Comparison of ENCODE assay signal across 12 cellular contexts in the genomic region with DNA sequence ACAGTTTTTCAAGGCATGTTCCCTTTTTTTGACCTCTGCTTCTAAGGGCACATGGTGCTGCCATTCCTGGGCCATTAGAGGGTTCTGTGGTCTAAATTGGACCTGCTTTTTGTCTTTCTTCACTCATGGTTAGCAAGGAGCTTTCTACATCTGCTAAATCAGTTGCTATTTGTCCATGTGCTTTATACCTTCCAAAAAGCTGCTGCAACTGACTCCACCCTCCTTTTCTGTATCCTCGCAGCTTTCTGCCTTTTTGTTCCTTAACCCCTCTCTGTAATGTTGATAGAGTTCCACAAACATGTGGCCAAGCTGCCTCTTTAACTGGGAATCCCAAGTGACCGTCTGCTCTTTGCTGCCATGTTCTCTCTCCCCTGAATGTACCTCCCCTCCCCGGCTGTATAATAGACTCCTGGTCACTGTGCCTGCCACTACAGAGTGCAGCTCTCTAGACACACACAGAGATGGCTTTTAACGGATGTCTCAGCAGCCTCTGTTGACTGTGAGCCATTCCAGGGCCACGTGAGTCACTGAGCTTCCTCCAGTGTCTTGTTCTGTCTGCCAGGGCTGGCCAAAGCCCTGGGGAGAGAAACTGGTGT. TPM values are rescaled to one million over a fixed set of nuclear protein-coding genes. Genes with fewer than 3 reads are reported as not detected.
A peak's percentile ranks its signal among the peaks of the same experiment; 100 is the strongest.
DNase-seq lines count a peak whose midpoint lies in the region; ATAC-seq and TF ChIP-seq lines count a peak whose summit lies in the region.
"Had no signal": no experiment of that assay in that cellular context is flagged by ENCODE, and none has a peak within 500 bp of the region (broad histone marks: within the 10 kb centered on the region; RNA-seq: fewer than 3 reads in every experiment).

No MANE protein-coding gene starts in this region.

- no peak overlapping the region for H3K4me3 Mint-ChIP-seq in activated CD4-positive, alpha-beta T cell treated with anti-CD3 and anti-CD28 coated beads, Interleukin-2, amount 10 ng/mL, durations not matched to agents 7 days and 5 days

- DNase-seq in GM03348 (ENCODE audit: low spot score) (peak; percentile 53), SW480 (ENCODE audit: low spot score) (peak; percentile 40), glomerular visceral epithelial cell (ENCODE audit: extremely low spot score) (peak; percentile 48), pons (ENCODE audit: low spot score) (peak; percentile 72), GM13977 (ENCODE audit: low spot score) (no peak), DMS 273 treated with DMSO at 0.1 percent for 48 hours (lab: John Stamatoyannopoulos, UW) (no peak)
- no peak for DNase-seq in activated CD4-positive, alpha-beta T cell treated with anti-CD3 and anti-CD28 coated beads, Interleukin-2, amount 10 ng/mL, durations not matched to agents 7 days and 5 days
- DNase-seq: cortex of kidney; kidney; NCI-H1105; stimulated activated CD4-positive, alpha-beta T cell treated with anti-CD3 and anti-CD28 coated beads, Interleukin-12 subunit alpha, Interleukin-12 subunit beta, amount 100 ng/mL, for 4 hours had no signal

- H3K4me1 Mint-ChIP-seq in activated CD4-positive, alpha-beta T cell treated with anti-CD3 and anti-CD28 coated beads, Interleukin-2, amount 10 ng/mL, durations not matched to agents 7 days and 5 days = no peaks in the 10 kb centered on the region

- H3K27ac Mint-ChIP-seq in activated CD4-positive, alpha-beta T cell treated with anti-CD3 and anti-CD28 coated beads, Interleukin-2, amount 10 ng/mL, durations not matched to agents 7 days and 5 days = no peak overlapping the region

- CTCF ChIA-PET in activated CD4-positive, alpha-beta T cell treated with anti-CD3 and anti-CD28 coated beads, Interleukin-2, amount 10 ng/mL, durations not matched to agents 7 days and 5 days (lab: Charles Lee) = no interaction called here

- POLR2A ChIA-PET in activated CD4-positive, alpha-beta T cell treated with anti-CD3 and anti-CD28 coated beads, Interleukin-2, amount 10 ng/mL, durations not matched to agents 7 days and 5 days (lab: Charles Lee) = no interaction called here

- no peaks in the 10 kb centered on the region for H3K36me3 Mint-ChIP-seq in activated CD4-positive, alpha-beta T cell treated with anti-CD3 and anti-CD28 coated beads, Interleukin-2, amount 10 ng/mL, durations not matched to agents 7 days and 5 days (ENCODE audit: low read depth)

- no peaks in the 10 kb centered on the region for H3K9me3 Mint-ChIP-seq in activated CD4-positive, alpha-beta T cell treated with anti-CD3 and anti-CD28 coated beads, Interleukin-2, amount 10 ng/mL, durations not matched to agents 7 days and 5 days

- no peak for TF ChIP-seq CTCF in GM13977 (IDR thresholded peaks at IDR 0.05; ENCODE audit: extremely low read depth, insufficient read depth, missing control alignments)

- peaks cover 8% of the 10 kb centered on the region for H3K27me3 Mint-ChIP-seq in activated CD4-positive, alpha-beta T cell treated with anti-CD3 and anti-CD28 coated beads, Interleukin-2, amount 10 ng/mL, durations not matched to agents 7 days and 5 days

- ATAC-seq in GM18502 (IDR thresholded peaks at IDR 0.05; ENCODE audit: poor library complexity, unreplicated experiment) = no peak

- in situ Hi-C loops in GM13977 (cut with MboI; ENCODE audit: low pct_unique_long_range_greater_than_20kb, low sequenced_read_pairs, unreplicated experiment) = no loop called here

RNA-seq across cellular contexts. Expression of a gene that starts 57.4 kb away (rescaled TPM):
- not detected for total RNA-seq in activated CD4-positive, alpha-beta T cell treated with anti-CD3 and anti-CD28 coated beads, Interleukin-2, amount 10 ng/mL, durations not matched to agents 7 days and 5 days

Comparison
In these comparisons a context has a peak if more than half of its experiments do, and no peak if none do; other contexts are left out.
1. DNase-seq: peak in GM03348 (single experiment), SW480 (single experiment), glomerular visceral epithelial cell (single experiment) and pons (single experiment); none in GM13977 (single experiment), activated CD4-positive, alpha-beta T cell treated with anti-CD3 and anti-CD28 coated beads, Interleukin-2, amount 10 ng/mL, durations not matched to agents 7 days and 5 days (single experiment) and DMS 273 treated with DMSO at 0.1 percent for 48 hours (single experiment).